8 cellular contexts compared by ENCODE assay signal in genomic region chr19:36054119-36054732, GRCh38. TPM values are rescaled to one million over a fixed set of nuclear protein-coding genes. Genes with fewer than 3 reads are reported as not detected.
A peak's percentile ranks its signal among the peaks of the same experiment; 100 is the strongest.
DNase-seq lines count a peak whose midpoint lies in the region; ATAC-seq and TF ChIP-seq lines count a peak whose summit lies in the region.

THAP8 (minus strand) TSS chr19:36054285; CDS start chr19:36054217, 68 bp downstream.

- H3K4me1 Mint-ChIP-seq in endothelial cell (ENCODE audit: unreplicated experiment) (peaks cover 19% of the 10 kb centered on the region), mesothelial cell of epicardium (peaks cover 23% of the 10 kb centered on the region)

- peak; percentile 96 for DNase-seq in D341Med (ENCODE audit: low spot score)
- DNase-seq in NT2/D1 (ENCODE audit: low read depth, low spot score): peak; percentile 92
- DNase-seq in activated CD8-positive, alpha-beta memory T cell treated with anti-CD3 and anti-CD28 coated beads, Interleukin-2, amount 50 U/mL, for 4 hours: peak; percentile 99
- DNase-seq in endothelial cell (ENCODE audit: low spot score): peak; percentile 97
- peak; percentile 99 for DNase-seq in mesothelial cell of epicardium (ENCODE audit: low spot score in 2 of 2, unreplicated experiment in 2 of 2)
- peak; percentile 100 for DNase-seq in stimulated activated CD8-positive, alpha-beta memory T cell treated with anti-CD3 and anti-CD28 coated beads, Interleukin-15, amount 100 ng/mL, for 48 hours (ENCODE audit: low read depth in 2 of 2)

- H3K36me3 Mint-ChIP-seq in endothelial cell (ENCODE audit: low read depth, unreplicated experiment): peaks cover 11% of the 10 kb centered on the region
- peaks cover 2% of the 10 kb centered on the region for H3K36me3 Mint-ChIP-seq in mesothelial cell of epicardium

- H3K4me3 ChIP-seq in HUES48 (ENCODE audit: low read depth, low read length): peak within 1 kb of the TSS; percentile 81
- H3K4me3 ChIP-seq in NT2/D1 (ENCODE audit: insufficient read length, low read depth): peak within 1 kb of the TSS; percentile 87

- H3K9ac ChIP-seq in HUES48 (ENCODE audit: low read depth, low read length) (peak within 1 kb of the TSS; percentile 81), NT2/D1 (ENCODE audit: insufficient read length, low read depth) (peak within 1 kb of the TSS; percentile 86)

- H3K4me1 ChIP-seq in HUES48 (ENCODE audit: control insufficient read depth, insufficient read depth, low read length): peaks cover 8% of the 10 kb centered on the region; the same call in 1 of the 2 replicates
- peaks cover 9% of the 10 kb centered on the region for H3K4me1 ChIP-seq in NT2/D1 (ENCODE audit: insufficient read depth, insufficient read length)

- H3K27me3 Mint-ChIP-seq in endothelial cell (ENCODE audit: unreplicated experiment) (peaks cover 11% of the 10 kb centered on the region), mesothelial cell of epicardium (ENCODE audit: low read depth) (no peaks in the 10 kb centered on the region)

- H3K9me3 Mint-ChIP-seq in endothelial cell (ENCODE audit: unreplicated experiment) (no peaks in the 10 kb centered on the region), mesothelial cell of epicardium (no peaks in the 10 kb centered on the region)

- H3K36me3 ChIP-seq in HUES48 (ENCODE audit: control insufficient read depth, insufficient read depth, low read length): peaks cover 14% of the 10 kb centered on the region
- H3K36me3 ChIP-seq in NT2/D1 (ENCODE audit: insufficient read depth, insufficient read length, low read length): peaks cover 17% of the 10 kb centered on the region

- peak within 1 kb of the TSS; percentile 94 for H3K27ac ChIP-seq in HUES48 (ENCODE audit: low read depth, low read length)

- TF ChIP-seq CTCF in endothelial cell (IDR thresholded peaks at IDR 0.05; ENCODE audit: unreplicated experiment): no peak
- peak; percentile 24 for TF ChIP-seq CTCF in mesothelial cell of epicardium (IDR thresholded peaks at IDR 0.05; ENCODE audit: unreplicated experiment)

- H3K27me3 ChIP-seq in HUES48 (ENCODE audit: control insufficient read depth, insufficient read depth, low read length): no peaks in the 10 kb centered on the region
- no peaks in the 10 kb centered on the region for H3K27me3 ChIP-seq in NT2/D1 (ENCODE audit: insufficient read depth, insufficient read length)

- H3K4me3 Mint-ChIP-seq in endothelial cell (ENCODE audit: unreplicated experiment): peak within 1 kb of the TSS; percentile 98
- H3K4me3 Mint-ChIP-seq in mesothelial cell of epicardium: peak within 1 kb of the TSS; percentile 95

- H3K9me3 ChIP-seq in HUES48 (ENCODE audit: control insufficient read depth, insufficient read depth, low read length) (no peaks in the 10 kb centered on the region), NT2/D1 (ENCODE audit: insufficient read depth, low read length) (no peaks in the 10 kb centered on the region)

- H3K27ac Mint-ChIP-seq in endothelial cell (ENCODE audit: unreplicated experiment): peak within 1 kb of the TSS; percentile 85
- peak within 1 kb of the TSS; percentile 99 for H3K27ac Mint-ChIP-seq in mesothelial cell of epicardium

- peak; percentile 78 for ATAC-seq in GM21390 (IDR thresholded peaks at IDR 0.05; ENCODE audit: unreplicated experiment)

RNA-seq across cellular contexts. Expression of gene THAP8, which starts in this region (rescaled TPM):
- total RNA-seq in endothelial cell (ENCODE audit: unreplicated experiment) (6.7 TPM), mesothelial cell of epicardium (8.9 to 9.7 TPM (median 9.2 TPM) in 3 replicates)

Comparison
In these comparisons a context has a peak if more than half of its experiments do, and no peak if none do; other contexts are left out.
1. Peak in every context shown above with its lines: DNase-seq, ATAC-seq, H3K4me3 ChIP-seq and H3K27ac ChIP-seq.